In the genomic region with DNA sequence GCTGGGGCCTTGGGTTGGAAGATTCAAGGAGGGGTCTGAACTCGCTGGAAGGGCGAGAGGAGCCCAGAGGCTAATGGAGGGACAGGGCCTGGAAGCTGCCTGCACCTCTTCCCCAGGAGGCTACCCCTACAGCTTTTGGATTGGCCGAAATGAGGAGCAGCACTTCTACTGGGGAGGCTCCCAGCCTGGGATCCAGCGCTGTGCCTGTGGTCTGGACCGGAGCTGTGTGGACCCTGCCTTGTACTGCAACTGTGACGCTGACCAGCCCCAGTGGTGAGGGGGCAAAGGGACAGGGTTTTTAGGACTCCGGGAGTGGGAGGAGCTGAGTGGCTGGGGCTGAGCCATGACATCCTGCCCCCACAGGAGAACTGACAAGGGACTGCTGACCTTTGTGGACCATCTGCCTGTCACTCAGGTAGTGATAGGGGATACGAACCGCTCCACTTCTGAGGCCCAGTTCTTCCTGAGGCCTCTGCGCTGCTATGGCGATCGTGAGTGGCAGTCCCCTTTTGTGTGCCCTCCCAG, we compare ENCODE assay signal across 2 cellular contexts.
TF ChIP-seq lines count a peak whose summit lies in the region.

No MANE protein-coding gene starts in this region.

TF ChIP-seq in A549, 52 proteins besides CTCF, POLR2A, EP300 and RAD21:
- TF ChIP-seq MAZ (IDR thresholded peaks at IDR 0.05; ENCODE audit: borderline replicate concordance, low read depth, low read length) (no peak), FOSB (CRISPR knock-in tag; IDR thresholded peaks at IDR 0.05) (no peak), HOXB13 (CRISPR knock-in tag; IDR thresholded peaks at IDR 0.05; ENCODE audit: low read depth) (no peak), EHMT2 (IDR thresholded peaks at IDR 0.05; ENCODE audit: low read depth) (no peak), GATA3 (IDR thresholded peaks at IDR 0.05; ENCODE audit: borderline replicate concordance) (no peak), ELK1 (IDR thresholded peaks at IDR 0.05; ENCODE audit: low read depth, low read length) (no peak), PHF8 (IDR thresholded peaks at IDR 0.05; ENCODE audit: borderline replicate concordance, low read depth) (no peak)
- TF ChIP-seq, protein P1, sequence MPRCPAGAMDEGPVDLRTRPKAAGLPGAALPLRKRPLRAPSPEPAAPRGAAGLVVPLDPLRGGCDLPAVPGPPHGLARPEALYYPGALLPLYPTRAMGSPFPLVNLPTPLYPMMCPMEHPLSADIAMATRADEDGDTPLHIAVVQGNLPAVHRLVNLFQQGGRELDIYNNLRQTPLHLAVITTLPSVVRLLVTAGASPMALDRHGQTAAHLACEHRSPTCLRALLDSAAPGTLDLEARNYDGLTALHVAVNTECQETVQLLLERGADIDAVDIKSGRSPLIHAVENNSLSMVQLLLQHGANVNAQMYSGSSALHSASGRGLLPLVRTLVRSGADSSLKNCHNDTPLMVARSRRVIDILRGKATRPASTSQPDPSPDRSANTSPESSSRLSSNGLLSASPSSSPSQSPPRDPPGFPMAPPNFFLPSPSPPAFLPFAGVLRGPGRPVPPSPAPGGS (IDR thresholded peaks at IDR 0.05): no peak
- TF ChIP-seq, protein P2, sequence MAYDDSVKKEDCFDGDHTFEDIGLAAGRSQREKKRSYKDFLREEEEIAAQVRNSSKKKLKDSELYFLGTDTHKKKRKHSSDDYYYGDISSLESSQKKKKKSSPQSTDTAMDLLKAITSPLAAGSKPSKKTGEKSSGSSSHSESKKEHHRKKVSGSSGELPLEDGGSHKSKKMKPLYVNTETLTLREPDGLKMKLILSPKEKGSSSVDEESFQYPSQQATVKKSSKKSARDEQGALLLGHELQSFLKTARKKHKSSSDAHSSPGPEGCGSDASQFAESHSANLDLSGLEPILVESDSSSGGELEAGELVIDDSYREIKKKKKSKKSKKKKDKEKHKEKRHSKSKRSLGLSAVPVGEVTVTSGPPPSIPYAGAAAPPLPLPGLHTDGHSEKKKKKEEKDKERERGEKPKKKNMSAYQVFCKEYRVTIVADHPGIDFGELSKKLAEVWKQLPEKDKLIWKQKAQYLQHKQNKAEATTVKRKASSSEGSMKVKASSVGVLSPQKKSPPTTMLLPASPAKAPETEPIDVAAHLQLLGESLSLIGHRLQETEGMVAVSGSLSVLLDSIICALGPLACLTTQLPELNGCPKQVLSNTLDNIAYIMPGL (CRISPR knock-in tag; IDR thresholded peaks at IDR 0.05; ENCODE audit: borderline replicate concordance): no peak
TF ChIP-seq in A549: peak in this region for 0.

TF ChIP-seq in GM12891, 5 proteins besides CTCF, POLR2A, EP300 and RAD21:
- TF ChIP-seq TAF1 (IDR thresholded peaks at IDR 0.05; ENCODE audit: low read depth, low read length): no peak
- TF ChIP-seq SPI1 (IDR thresholded peaks at IDR 0.05; ENCODE audit: low read depth, low read length): no peak
